In genomic region chr5:100519075-100519474, GRCh38 we compare ENCODE assay signal across 18 cellular contexts.
DNase-seq lines count a peak whose midpoint lies in the region; ATAC-seq lines count a peak whose summit lies in the region.
"Had no signal": no experiment of that assay in that cellular context is flagged by ENCODE, and none has a peak within 500 bp of the region (broad histone marks: within the 10 kb centered on the region; RNA-seq: fewer than 3 reads in every experiment).

No MANE protein-coding gene starts in this region.

- ATAC-seq in GM19438 (IDR thresholded peaks at IDR 0.05; ENCODE audit: low read depth, unreplicated experiment), result peak; percentile 63
- peak; percentile 48 for ATAC-seq in HG02623 (IDR thresholded peaks at IDR 0.05; ENCODE audit: unreplicated experiment)
- ATAC-seq in HG03175 (IDR thresholded peaks at IDR 0.05; ENCODE audit: unreplicated experiment), result peak; percentile 65
- ATAC-seq in GM19463 (IDR thresholded peaks at IDR 0.05; ENCODE audit: unreplicated experiment), result no peak
- ATAC-seq: activated T-cell treated with anti-CD3 and anti-CD28 coated beads, Interleukin-2, amount 50 U/mL, for 72 hours; K562 had no signal

- DNase-seq in nucleus accumbens (lab: John Stamatoyannopoulos, UW) (no peak), DMS 273 treated with DMSO at 0.1 percent for 48 hours (lab: John Stamatoyannopoulos, UW) (no peak), activated gamma-delta T cell treated with Interleukin-2 at 50 U/mL for 16 hours (no peak)
- DNase-seq: activated CD4-positive, alpha-beta memory T cell treated with anti-CD3 and anti-CD28 coated beads for 36 hours; activated T-cell treated with anti-CD3 and anti-CD28 coated beads, Interleukin-2, amount 50 U/mL, for 72 hours; BE2C; dermis blood vessel endothelial cell; HFFc6; mammary epithelial cell; naive B cell; NCI-H1092; NK-92 treated with Interleukin-12 subunit alpha and Interleukin-12 subunit beta, amount 100 ng/mL, for 24 hours; tibial artery had no signal
